ENCODE assay signal across 1 cellular context in genomic region chr17:57294075-57294474, GRCh38.
TF ChIP-seq lines count a peak whose summit lies in the region.

No MANE protein-coding gene starts in this region.

TF ChIP-seq in SK-N-SH, 30 proteins besides CTCF, POLR2A, EP300 and RAD21 (continued from another document):
- peak; percentile 81 for TF ChIP-seq GATA2 (CRISPR knock-in tag; IDR thresholded peaks at IDR 0.05)
- no peak for TF ChIP-seq EZH2phosphoT487 (IDR thresholded peaks at IDR 0.05; ENCODE audit: borderline replicate concordance, low read depth)
- no peak for TF ChIP-seq IRF3 (IDR thresholded peaks at IDR 0.05; ENCODE audit: low read depth, low read length)
- peak; percentile 6 for TF ChIP-seq CHD2 (IDR thresholded peaks at IDR 0.05; ENCODE audit: low read length, partially characterized antibody)
- no peak for TF ChIP-seq YY1 (IDR thresholded peaks at IDR 0.05; ENCODE audit: low read depth)
